3 cellular contexts compared by ENCODE assay signal in the genomic region with DNA sequence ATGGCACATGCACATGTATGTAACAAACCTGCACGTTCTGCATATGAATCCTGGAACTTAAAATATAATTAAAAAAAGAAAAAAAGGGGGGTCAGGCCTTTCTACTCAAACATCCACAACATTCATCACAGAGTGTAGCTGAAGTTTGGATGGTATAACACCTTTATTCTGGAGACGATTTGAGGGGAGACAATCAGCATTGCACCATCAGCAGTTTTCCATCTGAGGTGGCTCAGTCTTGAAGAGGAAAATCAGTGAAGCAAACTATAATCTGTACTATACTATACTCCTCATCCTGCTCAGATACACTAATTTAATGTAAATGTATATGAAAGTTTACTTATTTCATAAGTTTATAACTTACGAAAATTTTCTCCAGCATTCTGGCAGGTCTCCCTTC.
"Had no signal": no experiment of that assay in that cellular context is flagged by ENCODE, and none has a peak within 500 bp of the region (broad histone marks: within the 10 kb centered on the region; RNA-seq: fewer than 3 reads in every experiment).

No MANE protein-coding gene starts in this region.

- ATAC-seq: GM12878 had no signal

- H3K4me3 ChIP-seq: GM12878 had no signal

- DNase-seq: GDM1, GF-D8 had no signal
